ENCODE assay signal across 8 cellular contexts in genomic region chr9:136791466-136792276, GRCh38. TPM values are rescaled to one million over a fixed set of nuclear protein-coding genes. Genes with fewer than 3 reads are reported as not detected.
DNase-seq lines count a peak whose midpoint lies in the region; ATAC-seq, FAIRE-seq and TF ChIP-seq lines count a peak whose summit lies in the region.

No MANE protein-coding gene starts in this region.

- H3K9me3 ChIP-seq in IMR-90 (ENCODE audit: control insufficient read depth, insufficient read depth, low read length) (no peaks in the 10 kb centered on the region), iPS DF 6.9 (ENCODE audit: control insufficient read depth, insufficient read depth, low read length) (no peaks in the 10 kb centered on the region), small intestine (ENCODE audit: control insufficient read depth, low read depth) (no peaks in the 10 kb centered on the region)

- peak overlapping the region; percentile 81 for H3K4me3 Mint-ChIP-seq in activated naive CD8-positive, alpha-beta T cell treated with anti-CD3 and anti-CD28 coated beads, Interleukin-2, amount 50 U/mL, for 24 hours

- peak overlapping the region; percentile 95 for H2AFZ ChIP-seq in IMR-90 (replicated peaks; ENCODE audit: low read length, poor library complexity)

- H4K5ac ChIP-seq in IMR-90 (ENCODE audit: low read depth, low read length), result peak overlapping the region; percentile 28

- H3K36me3 ChIP-seq in IMR-90 (ENCODE audit: control insufficient read depth, insufficient read depth, low read length) (peaks cover 8% of the 10 kb centered on the region; the same call in 1 of the 2 replicates), iPS DF 6.9 (ENCODE audit: control insufficient read depth, insufficient read depth, low read length) (no peaks in the 10 kb centered on the region), small intestine (ENCODE audit: control insufficient read depth in 2 of 2, insufficient read depth in 2 of 2, low read length in 2 of 2) (no peaks in the 10 kb centered on the region)

- peak overlapping the region; percentile 87 for H3K9ac ChIP-seq in IMR-90 (ENCODE audit: low read depth, low read length)

- peak overlapping the region; percentile 80 for H3K27ac Mint-ChIP-seq in activated naive CD8-positive, alpha-beta T cell treated with anti-CD3 and anti-CD28 coated beads, Interleukin-2, amount 50 U/mL, for 24 hours

- H2AK9ac ChIP-seq in IMR-90 (replicated peaks; ENCODE audit: low read depth, low read length, poor library complexity), result peak overlapping the region; percentile 98

- ATAC-seq in IMR-90 (ENCODE audit: low read depth), result no peak
- ATAC-seq in activated naive CD8-positive, alpha-beta T cell treated with anti-CD3 and anti-CD28 coated beads, Interleukin-2, amount 50 U/mL, for 24 hours, result peak; percentile 11

- peaks cover 9% of the 10 kb centered on the region for H4K20me1 ChIP-seq in IMR-90 (ENCODE audit: insufficient read depth, low read length)

- TF ChIP-seq POLR2A in IMR-90 (IDR thresholded peaks at IDR 0.05; ENCODE audit: low read depth, low read length), result no peak

- dilution Hi-C loops in IMR-90 (cut with HindIII; ENCODE audit: low sequenced_read_pairs, unreplicated experiment), result no loop called here

- H3K27ac ChIP-seq in IMR-90 (ENCODE audit: insufficient read depth, low read length) (peak overlapping the region; percentile 79), iPS DF 6.9 (ENCODE audit: low read length) (no peak overlapping the region), small intestine (ENCODE audit: low read depth in 1 of 2, low read length in 1 of 2) (peak overlapping the region; percentile 95 to 97)

- H2BK20ac ChIP-seq in IMR-90 (ENCODE audit: low read depth, low read length), result no peak overlapping the region

- peak overlapping the region; percentile 61 for H2BK5ac ChIP-seq in IMR-90 (ENCODE audit: low read depth, low read length, poor library complexity, severe bottlenecking)

- H3K18ac ChIP-seq in IMR-90 (ENCODE audit: low read depth, low read length), result 0 out of 2 replicates have a peak overlapping the region, but pooled peaks have one; percentile 1

- H3K9me3 Mint-ChIP-seq in activated naive CD8-positive, alpha-beta T cell treated with anti-CD3 and anti-CD28 coated beads, Interleukin-2, amount 50 U/mL, for 24 hours, result no peaks in the 10 kb centered on the region

- peak; percentile 73 for TF ChIP-seq CTCF in IMR-90 (conservative IDR thresholded peaks at IDR 0.05; ENCODE audit: low read depth, low read length)

- H3K4me2 ChIP-seq in IMR-90 (ENCODE audit: low read depth, low read length), result peak overlapping the region; percentile 91

- peak overlapping the region; percentile 85; the same call in 1 of the 2 replicates for H3K23ac ChIP-seq in IMR-90 (ENCODE audit: low read depth, low read length)

- 16% methylated on average over 5 of the region's 34 CpGs; no CpG with 5 or more reads in 1 of the 2 experiments for WGBS in IMR-90 (ENCODE audit: extremely low coverage in 2 of 2, insufficient read length in 1 of 2), 2 experiments
- WGBS in iPS DF 6.9 (ENCODE audit: insufficient coverage, insufficient read length), result no CpG with 5 or more reads among the region's 34 CpGs
- 1 to 2% (median 2%) methylated on average over 27 to 34 of the region's 34 CpGs for whole genome bisulfite sequencing in small intestine, 3 donors

- in situ Hi-C loops in IMR-90 (cut with MboI; ENCODE audit: low sequenced_read_pairs), result no loop called here

- DNase-seq in NCI-H1436 (lab: John Stamatoyannopoulos, UW) (peak; percentile 57), NCI-H1436 treated with DMSO at 0.1 percent for 48 hours (lab: John Stamatoyannopoulos, UW) (no peak), IMR-90 (no peak), SKM-1 (lab: John Stamatoyannopoulos, UW; ENCODE audit: unreplicated experiment) (peak; percentile 46), iPS DF 6.9 (ENCODE audit: low read depth, low spot score) (no peak), small intestine (peak; percentile 91), GOT3 (lab: John Stamatoyannopoulos, UW) (no peak)
- DNase-seq in activated naive CD8-positive, alpha-beta T cell treated with anti-CD3 and anti-CD28 coated beads, Interleukin-2, amount 50 U/mL, for 24 hours, result peak; percentile 69

- H4K8ac ChIP-seq in IMR-90 (ENCODE audit: low read depth in 2 of 2, low read length in 2 of 2), result peak overlapping the region; percentile 68 to 80

- FAIRE-seq in small intestine (lab: Jason Lieb, UNC), result no peak

- H2AK5ac ChIP-seq in IMR-90 (ENCODE audit: low read depth, low read length), result peak overlapping the region; percentile 99

- H3K27me3 ChIP-seq in IMR-90 (ENCODE audit: control insufficient read depth, insufficient read depth, low read length) (peaks cover 2% of the 10 kb centered on the region; the same call in 1 of the 2 replicates), iPS DF 6.9 (ENCODE audit: control insufficient read depth, insufficient read depth, low read length) (no peaks in the 10 kb centered on the region), small intestine (ENCODE audit: control insufficient read depth in 2 of 2, insufficient read depth in 2 of 2, low read length in 2 of 2) (no peaks in the 10 kb centered on the region)

- H4K91ac ChIP-seq in IMR-90 (ENCODE audit: insufficient read depth, low read depth, low read length), result peak overlapping the region; percentile 65; the same call in 1 of the 2 replicates

- H3K9me1 ChIP-seq in IMR-90 (ENCODE audit: insufficient read depth, low read length), result no peaks in the 10 kb centered on the region

- TF ChIP-seq RAD21 in IMR-90 (IDR thresholded peaks at IDR 0.05; ENCODE audit: low read length), result 0 out of 2 replicates have a peak, but pooled peaks have one; percentile 15

- peaks cover 28% of the 10 kb centered on the region for H3K4me1 Mint-ChIP-seq in activated naive CD8-positive, alpha-beta T cell treated with anti-CD3 and anti-CD28 coated beads, Interleukin-2, amount 50 U/mL, for 24 hours

- no TSS peak for BruUV-seq in IMR-90 (replicated peaks; lab: Mats Ljungman, UMichigan)

- H3K14ac ChIP-seq in IMR-90 (replicated peaks; ENCODE audit: low read depth, low read length), result peak overlapping the region; percentile 93

- peak overlapping the region; percentile 21; the same call in 1 of the 2 replicates for H3K56ac ChIP-seq in IMR-90 (ENCODE audit: extremely low read depth, insufficient read depth, low read length)

- H3K79me1 ChIP-seq in IMR-90 (ENCODE audit: low read depth in 1 of 2, low read length in 2 of 2), result peaks cover 3 to 24% of the 10 kb centered on the region in 2 experiments; a peak in 3 of 4 replicates

- H2BK15ac ChIP-seq in IMR-90 (ENCODE audit: low read depth, low read length), result no peak overlapping the region

- H3K4ac ChIP-seq in IMR-90 (ENCODE audit: low read depth, low read length), result peak overlapping the region; percentile 93

- POLR2A ChIA-PET in IMR-90 (lab: Charles Lee; ENCODE audit: unreplicated experiment), result no interaction called here

- no peaks in the 10 kb centered on the region for H3K36me3 Mint-ChIP-seq in activated naive CD8-positive, alpha-beta T cell treated with anti-CD3 and anti-CD28 coated beads, Interleukin-2, amount 50 U/mL, for 24 hours (ENCODE audit: low read depth)

- intact Hi-C loops in IMR-90 (cut with micrococcal nuclease), result no loop called here

- H3K4me1 ChIP-seq in IMR-90 (ENCODE audit: control insufficient read depth, insufficient read depth, low read length) (peaks cover 5% of the 10 kb centered on the region; the same call in 1 of the 2 replicates), iPS DF 6.9 (ENCODE audit: control insufficient read depth, insufficient read depth, low read length) (no peaks in the 10 kb centered on the region), small intestine (ENCODE audit: control insufficient read depth in 2 of 2, insufficient read depth in 1 of 2, low read depth in 1 of 2, low read length in 1 of 2) (no peaks in the 10 kb centered on the region)

- CTCF ChIA-PET in IMR-90 (lab: Yijun Ruan, JAX), result no interaction called here

- peaks cover 7% of the 10 kb centered on the region for H3K27me3 Mint-ChIP-seq in activated naive CD8-positive, alpha-beta T cell treated with anti-CD3 and anti-CD28 coated beads, Interleukin-2, amount 50 U/mL, for 24 hours

- H2BK120ac ChIP-seq in IMR-90 (ENCODE audit: low read depth, low read length), result no peak overlapping the region

- H3K4me3 ChIP-seq in IMR-90 (ENCODE audit: insufficient read depth, low read depth, low read length), result peak overlapping the region; percentile 68
- H3K4me3 ChIP-seq in iPS DF 6.9 (ENCODE audit: low read length), result peak overlapping the region; percentile 58; the same call in 1 of the 2 replicates
- H3K4me3 ChIP-seq in small intestine (ENCODE audit: low read depth in 1 of 2, low read length in 2 of 2), result peak overlapping the region; percentile 60 to 65

TF ChIP-seq in IMR-90, 13 proteins besides CTCF, POLR2A, EP300 and RAD21 (continues in another document):
- peak; percentile 1; the same call in 1 of the 2 replicates for TF ChIP-seq MXI1 (IDR thresholded peaks at IDR 0.05; ENCODE audit: borderline replicate concordance, low read depth, low read length)
- TF ChIP-seq MAZ (IDR thresholded peaks at IDR 0.05; ENCODE audit: borderline replicate concordance, low read depth, low read length), result no peak

RNA-seq across cellular contexts. Expression of gene TMEM141, which starts 0.5 kb away (rescaled TPM):
- total RNA-seq in IMR-90 (2012; rRNA removed), result 37.2 and 39.1 TPM in 2 replicates
- 72.6 and 77.8 TPM in 2 replicates for polyA plus RNA-seq in IMR-90 (2012; rRNA removed)
- polyA plus RNA-seq in IMR-90 (2012; cell fraction: cytosol; rRNA removed), result 34.8 and 74.5 TPM in 2 replicates
- polyA plus RNA-seq in IMR-90 (2012; cell fraction: nucleus; rRNA removed; ENCODE audit: low replicate concordance), result 41.7 and 43.6 TPM in 2 replicates
- 100 to 1,000 TPM; 148 to 212 (median 176) TPM for polyA plus RNA-seq in small intestine

RNA-seq across cellular contexts. Expression of gene CCDC183, which starts 4.5 kb away (rescaled TPM):
- under 0.01 TPM in 1 of 2 replicates, not detected in the other for total RNA-seq in IMR-90 (2012; rRNA removed)
- polyA plus RNA-seq in IMR-90 (2012; rRNA removed) (0.29 and 0.44 TPM in 2 replicates), small intestine (1 to 10 TPM in 2 of 3 donors, under 1 TPM in 1; 0.40 to 2.7 (median 1.6) TPM)
- 0.45 TPM in 1 of 2 replicates, not detected in the other for polyA plus RNA-seq in IMR-90 (2012; cell fraction: cytosol; rRNA removed)
- 5.5 and 7.3 TPM in 2 replicates for polyA plus RNA-seq in IMR-90 (2012; cell fraction: nucleus; rRNA removed; ENCODE audit: low replicate concordance)

RNA-seq across cellular contexts. Expression of gene RABL6, which starts 16.1 kb away (rescaled TPM):
- 43.9 and 47.5 TPM in 2 replicates for total RNA-seq in IMR-90 (2012; rRNA removed)
- polyA plus RNA-seq in IMR-90 (2012; rRNA removed) (37.1 and 40.4 TPM in 2 replicates), small intestine (10 to 100 TPM; 75.5 to 88.1 (median 76.5) TPM)
- polyA plus RNA-seq in IMR-90 (2012; cell fraction: cytosol; rRNA removed), result 20.9 and 39.1 TPM in 2 replicates
- polyA plus RNA-seq in IMR-90 (2012; cell fraction: nucleus; rRNA removed; ENCODE audit: low replicate concordance), result 60.9 and 121 TPM in 2 replicates

RNA-seq across cellular contexts. Expression of gene LCN15, which starts 27.4 kb away (rescaled TPM):
- total RNA-seq in IMR-90 (2012; rRNA removed), result not detected in 2 replicates
- polyA plus RNA-seq in IMR-90 (2012; rRNA removed), result not detected in 2 replicates
- polyA plus RNA-seq in IMR-90 (2012; cell fraction: cytosol; rRNA removed), result not detected in 2 replicates
- not detected in 2 replicates for polyA plus RNA-seq in IMR-90 (2012; cell fraction: nucleus; rRNA removed; ENCODE audit: low replicate concordance)
- polyA plus RNA-seq in small intestine, result 10 to 100 TPM in 1 of 3 donors, 1 to 10 TPM in 1, under 1 TPM in 1; 0.46 to 12.7 (median 4.9) TPM

RNA-seq across cellular contexts. Expression of gene LCN8, which starts 33.6 kb away (rescaled TPM):
- total RNA-seq in IMR-90 (2012; rRNA removed), result not detected in 2 replicates
- polyA plus RNA-seq in IMR-90 (2012; rRNA removed) (not detected in 2 replicates), small intestine (not detected)
- polyA plus RNA-seq in IMR-90 (2012; cell fraction: cytosol; rRNA removed), result not detected in 2 replicates
- not detected in 2 replicates for polyA plus RNA-seq in IMR-90 (2012; cell fraction: nucleus; rRNA removed; ENCODE audit: low replicate concordance)

Comparison
In these comparisons a context has a peak if more than half of its experiments do, and no peak if none do; other contexts are left out.
1. DNase-seq: peak in NCI-H1436 (single experiment), SKM-1 (single experiment), activated naive CD8-positive, alpha-beta T cell treated with anti-CD3 and anti-CD28 coated beads, Interleukin-2, amount 50 U/mL, for 24 hours (single experiment) and small intestine (single experiment); none in NCI-H1436 treated with DMSO at 0.1 percent for 48 hours (single experiment), IMR-90 (single experiment), iPS DF 6.9 (single experiment) and GOT3 (single experiment).
2. Peak in every context shown above with its lines, with median percentiles within 50 percentile points of each other: H3K4me3 ChIP-seq.